ENCODE assay signal across 25 cellular contexts in the genomic region with DNA sequence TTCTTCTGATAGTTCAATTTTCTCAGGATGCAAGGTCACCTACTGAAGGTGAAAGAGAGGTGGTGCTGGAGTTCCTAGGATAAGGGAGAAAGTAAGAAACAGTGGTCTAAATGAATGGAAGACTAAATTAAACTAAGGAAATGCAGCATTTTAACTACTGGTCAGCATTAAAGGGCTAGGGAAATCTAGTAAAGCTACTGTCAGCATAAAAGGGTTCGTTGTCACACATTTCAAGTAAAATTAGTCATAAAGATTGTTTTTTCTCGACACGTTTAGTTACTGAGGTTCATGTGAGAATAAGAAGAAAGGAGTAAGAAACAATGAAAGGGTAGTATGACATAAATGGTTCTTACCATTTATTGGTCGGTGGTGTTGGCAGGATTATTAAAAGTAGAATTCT. TPM values are rescaled to one million over a fixed set of nuclear protein-coding genes. Genes with fewer than 3 reads are reported as not detected.
A peak's percentile ranks its signal among the peaks of the same experiment; 100 is the strongest.
DNase-seq lines count a peak whose midpoint lies in the region; ATAC-seq, FAIRE-seq and TF ChIP-seq lines count a peak whose summit lies in the region.
"Had no signal": no experiment of that assay in that cellular context is flagged by ENCODE, and none has a peak within 500 bp of the region (broad histone marks: within the 10 kb centered on the region; RNA-seq: fewer than 3 reads in every experiment).

No MANE protein-coding gene starts in this region.

- TF ChIP-seq CTCF in A549 (IDR thresholded peaks at IDR 0.05): no peak

- TF ChIP-seq RAD21 in A549 (conservative IDR thresholded peaks at IDR 0.05 in 1 of 2, IDR thresholded peaks at IDR 0.05 in 1 of 2): no peak

- ATAC-seq in activated CD4-positive, alpha-beta T cell treated with anti-CD3 and anti-CD28 coated beads for 36 hours: peak; percentile 55
- no peak for ATAC-seq in A549
- ATAC-seq in activated T-helper 17 cell treated with anti-CD3 and anti-CD28 coated beads, Interleukin-2, amount 50 U/mL, for 72 hours (replicated peaks): peak; percentile 28
- ATAC-seq in GM18505 (IDR thresholded peaks at IDR 0.05; ENCODE audit: unreplicated experiment): no peak

- CTCF ChIA-PET in activated CD4-positive, alpha-beta T cell treated with anti-CD3 and anti-CD28 coated beads for 36 hours (lab: Charles Lee): no interaction called here
- CTCF ChIA-PET in A549 (lab: Yijun Ruan, JAX): interaction anchor here (1.5 kb wide), 1 partner anchor 148 kb away, joined by 3 read pairs; no protein-coding TSS in a partner anchor

- intact Hi-C loops in activated CD4-positive, alpha-beta T cell treated with anti-CD3 and anti-CD28 coated beads for 36 hours (cut with DNase I, micrococcal nuclease): no loop called here

- 90% methylated on average over 4 of the region's 4 CpGs for WGBS in A549 (ENCODE audit: missing lambda C conversion rate)

- TF ChIP-seq EP300 in A549 (IDR thresholded peaks at IDR 0.05): no peak

- H3K27ac Mint-ChIP-seq in activated CD4-positive, alpha-beta T cell treated with anti-CD3 and anti-CD28 coated beads for 36 hours: no peak overlapping the region
- H3K27ac Mint-ChIP-seq in activated T-helper 17 cell treated with anti-CD3 and anti-CD28 coated beads, Interleukin-2, amount 50 U/mL, for 72 hours: no peak overlapping the region
- H3K27ac Mint-ChIP-seq: CD14-positive monocyte; CD4-positive, alpha-beta T cell; CD8-positive, alpha-beta memory T cell had no signal

- H3K9me3 ChIP-seq in A549: no peaks in the 10 kb centered on the region
- H3K9me3 ChIP-seq: BE2C; BLaER1 treated with 17β-estradiol and CSF1 and Interleukin-3, amounts not matched to agents 10 nM and 100 nM had no signal

- H3K4me1 Mint-ChIP-seq in activated CD4-positive, alpha-beta T cell treated with anti-CD3 and anti-CD28 coated beads for 36 hours: peaks cover 11% of the 10 kb centered on the region
- no peaks in the 10 kb centered on the region for H3K4me1 Mint-ChIP-seq in activated T-helper 17 cell treated with anti-CD3 and anti-CD28 coated beads, Interleukin-2, amount 50 U/mL, for 72 hours
- H3K4me1 Mint-ChIP-seq: CD14-positive monocyte; CD8-positive, alpha-beta memory T cell had no signal

- H3K36me3 Mint-ChIP-seq in activated CD4-positive, alpha-beta T cell treated with anti-CD3 and anti-CD28 coated beads for 36 hours (ENCODE audit: low read depth): peaks cover 20% of the 10 kb centered on the region
- H3K36me3 Mint-ChIP-seq in activated T-helper 17 cell treated with anti-CD3 and anti-CD28 coated beads, Interleukin-2, amount 50 U/mL, for 72 hours (ENCODE audit: low read depth): peaks cover 31% of the 10 kb centered on the region

- POLR2A ChIA-PET in activated CD4-positive, alpha-beta T cell treated with anti-CD3 and anti-CD28 coated beads for 36 hours (lab: Charles Lee): no interaction called here
- POLR2A ChIA-PET in A549 (lab: Yijun Ruan, JAX): no interaction called here

- H3K4me3 Mint-ChIP-seq in activated CD4-positive, alpha-beta T cell treated with anti-CD3 and anti-CD28 coated beads for 36 hours: no peak overlapping the region
- H3K4me3 Mint-ChIP-seq in activated T-helper 17 cell treated with anti-CD3 and anti-CD28 coated beads, Interleukin-2, amount 50 U/mL, for 72 hours: no peak overlapping the region
- H3K4me3 Mint-ChIP-seq: CD14-positive monocyte; CD4-positive, alpha-beta T cell; CD8-positive, alpha-beta memory T cell had no signal

- peaks cover 4% of the 10 kb centered on the region; the same call in 2 of the 3 replicates for H3K4me1 ChIP-seq in A549
- H3K4me1 ChIP-seq: BE2C; BLaER1 treated with 17β-estradiol and CSF1 and Interleukin-3, amounts not matched to agents 10 nM and 100 nM had no signal

- H3K4me2 ChIP-seq in A549: no peak overlapping the region
- H3K4me2 ChIP-seq: BLaER1 treated with 17β-estradiol and CSF1 and Interleukin-3, amounts not matched to agents 10 nM and 100 nM had no signal

- TF ChIP-seq POLR2A in A549 (IDR thresholded peaks at IDR 0.05; ENCODE audit: low read length) (no peak), GM18505 (IDR thresholded peaks at IDR 0.05; ENCODE audit: borderline replicate concordance, extremely low read depth, insufficient read depth, insufficient read length) (no peak)

- H3K9me3 Mint-ChIP-seq in activated CD4-positive, alpha-beta T cell treated with anti-CD3 and anti-CD28 coated beads for 36 hours (ENCODE audit: low read depth): no peaks in the 10 kb centered on the region
- H3K9me3 Mint-ChIP-seq in activated T-helper 17 cell treated with anti-CD3 and anti-CD28 coated beads, Interleukin-2, amount 50 U/mL, for 72 hours: no peaks in the 10 kb centered on the region
- H3K9me3 Mint-ChIP-seq: CD14-positive monocyte; CD4-positive, alpha-beta T cell; CD8-positive, alpha-beta memory T cell had no signal

- DNase-seq in activated CD4-positive, alpha-beta T cell treated with anti-CD3 and anti-CD28 coated beads for 36 hours: no peak
- no peak for DNase-seq in activated CD4-positive, alpha-beta T cell treated with anti-CD3 and anti-CD28 coated beads, Interleukin-2, amount 50 U/mL, for 1 hour
- DNase-seq in A549 (ENCODE audit: low read depth in 1 of 2, low spot score in 1 of 2) (no peak), NCI-H1694 treated with DMSO at 0.1 percent for 48 hours (lab: John Stamatoyannopoulos, UW) (no peak)
- DNase-seq: ACHN; AML-193; BE2C; CD4-positive, alpha-beta T cell; CD8-positive, alpha-beta memory T cell; DMS 273 treated with DMSO at 0.1 percent for 48 hours; DMS79; EL; GDM1; GM23248; H7; HCEC 1CT had no signal

- no peak overlapping the region for H3K27ac ChIP-seq in A549
- H3K27ac ChIP-seq: 22Rv1; BLaER1 treated with 17β-estradiol and CSF1 and Interleukin-3, amounts not matched to agents 10 nM and 100 nM; GM23248 had no signal

- FAIRE-seq in A549 (lab: Jason Lieb, UNC): no peak
- FAIRE-seq: A204.1, D721Med, GM12891, H1 had no signal

- H3K4me3 ChIP-seq in A549: no peak overlapping the region
- H3K4me3 ChIP-seq: BLaER1 treated with 17β-estradiol and CSF1 and Interleukin-3, amounts not matched to agents 10 nM and 100 nM; GM23248 had no signal

- H3K27me3 Mint-ChIP-seq in activated CD4-positive, alpha-beta T cell treated with anti-CD3 and anti-CD28 coated beads for 36 hours: no peaks in the 10 kb centered on the region
- no peaks in the 10 kb centered on the region for H3K27me3 Mint-ChIP-seq in activated T-helper 17 cell treated with anti-CD3 and anti-CD28 coated beads, Interleukin-2, amount 50 U/mL, for 72 hours
- H3K27me3 Mint-ChIP-seq: CD4-positive, alpha-beta T cell; CD8-positive, alpha-beta memory T cell had no signal

TF ChIP-seq in A549, 52 proteins besides CTCF, POLR2A, EP300 and RAD21:
- peak; percentile 49 for TF ChIP-seq MAFK (IDR thresholded peaks at IDR 0.05; ENCODE audit: partially characterized antibody)
- TF ChIP-seq, protein P1, sequence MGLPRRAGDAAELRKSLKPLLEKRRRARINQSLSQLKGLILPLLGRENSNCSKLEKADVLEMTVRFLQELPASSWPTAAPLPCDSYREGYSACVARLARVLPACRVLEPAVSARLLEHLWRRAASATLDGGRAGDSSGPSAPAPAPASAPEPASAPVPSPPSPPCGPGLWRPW (IDR thresholded peaks at IDR 0.05): no peak
TF ChIP-seq in A549: peak in this region for 1.

RNA-seq across cellular contexts. Expression of a gene that starts 40.0 kb away (rescaled TPM):
- total RNA-seq in activated CD4-positive, alpha-beta T cell treated with anti-CD3 and anti-CD28 coated beads for 36 hours: 10 to 100 TPM; 17.9 to 21.3 TPM
- polyA plus RNA-seq in A549 (2011; rRNA removed) (17.6 and 18.6 TPM in 2 replicates), A549 (2017; fragmentation: RNase III; extraction: RNeasy Plus Mini Kit Qiagen cat#74134 plus additional on column Dnase treatment) (8.3 to 11.2 TPM (median 9.7 TPM) in 3 replicates)
- polyA plus RNA-seq in A549 (2012; cell fraction: cytosol; rRNA removed): 5.4 and 7.9 TPM in 2 replicates
- polyA plus RNA-seq in A549 (2012; cell fraction: nucleus; rRNA removed): 6.2 and 10.3 TPM in 2 replicates
- 17.2 and 18.8 TPM in 2 replicates for polyA minus RNA-seq in A549 (2011; rRNA and poly(A)+ RNA removed)
- total RNA-seq in activated T-helper 17 cell treated with anti-CD3 and anti-CD28 coated beads, Interleukin-2, amount 50 U/mL, for 72 hours: 10 to 100 TPM; 22.2 to 28.3 TPM

Comparison
In these comparisons a context has a peak if more than half of its experiments do, and no peak if none do; other contexts are left out.
1. ATAC-seq: peak in activated CD4-positive, alpha-beta T cell treated with anti-CD3 and anti-CD28 coated beads for 36 hours (single experiment) and activated T-helper 17 cell treated with anti-CD3 and anti-CD28 coated beads, Interleukin-2, amount 50 U/mL, for 72 hours (single experiment); none in A549 (0 of 2) and GM18505 (single experiment).